6 cellular contexts compared by ENCODE assay signal in the genomic region with DNA sequence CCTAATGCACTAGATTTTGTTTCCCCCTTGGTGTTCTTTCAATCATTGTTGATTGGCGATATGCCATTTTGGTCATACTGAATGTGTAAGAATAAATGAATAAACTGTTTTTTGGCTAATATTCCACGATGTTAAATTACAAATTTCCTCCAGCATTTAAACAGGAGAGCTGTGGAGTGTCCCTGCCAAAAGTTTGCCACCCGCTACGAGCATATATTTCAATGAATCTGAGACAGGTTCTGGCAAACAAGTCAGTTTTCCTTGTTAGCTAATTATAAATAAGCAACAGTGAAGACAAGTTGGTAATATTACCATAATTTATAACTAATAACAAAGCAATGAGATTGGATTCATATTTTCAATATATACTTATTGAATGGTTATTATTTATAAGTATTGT.
"Had no signal": no experiment of that assay in that cellular context is flagged by ENCODE, and none has a peak within 500 bp of the region (broad histone marks: within the 10 kb centered on the region; RNA-seq: fewer than 3 reads in every experiment).

No MANE protein-coding gene starts in this region.

- H3K36me3 Mint-ChIP-seq: IgD-negative memory B cell had no signal

- H3K4me3 Mint-ChIP-seq: HFFc6, IgD-negative memory B cell had no signal

- H3K27ac Mint-ChIP-seq: HFFc6, IgD-negative memory B cell had no signal

- H3K9me3 Mint-ChIP-seq: HFFc6 had no signal

- H3K27me3 Mint-ChIP-seq: IgD-negative memory B cell had no signal

- DNase-seq: GM23248, GOT3, H7, HFFc6, KBM-7 had no signal
